Comparison of ENCODE assay signal across 10 cellular contexts in the genomic region with DNA sequence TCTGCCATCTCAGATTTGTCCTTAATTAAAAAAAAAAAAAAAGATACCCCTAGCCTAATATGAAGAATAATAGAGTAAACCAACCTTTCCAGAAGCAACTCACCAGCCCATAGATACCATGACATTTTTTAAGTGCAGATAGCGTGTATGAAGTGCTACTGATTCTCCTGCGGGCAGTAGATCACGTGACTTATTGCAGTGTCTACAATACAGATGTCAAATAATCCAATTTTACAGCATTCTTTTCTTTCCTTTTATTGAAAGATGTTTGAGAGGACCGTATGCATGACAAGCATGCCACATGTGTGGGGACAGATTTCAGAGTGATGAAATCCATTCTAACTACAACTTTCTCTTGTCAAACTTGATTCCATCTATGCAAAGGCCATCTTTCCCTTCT.
"Had no signal": no experiment of that assay in that cellular context is flagged by ENCODE, and none has a peak within 500 bp of the region (broad histone marks: within the 10 kb centered on the region; RNA-seq: fewer than 3 reads in every experiment).

No MANE protein-coding gene starts in this region.

- DNase-seq: GM23248, GOT3, H7, HFFc6, IMR-90, KBM-7 had no signal

- H3K4me2 ChIP-seq: KMS-11 had no signal

- H3K4me3 ChIP-seq: GM23248, HAP-1 had no signal

- H3K9me3 ChIP-seq: HAP-1 had no signal

- H3K27ac ChIP-seq: GM23248, HL-60, KMS-11 had no signal

- H3K36me3 ChIP-seq: HAP-1 had no signal

- ATAC-seq: HCT116 had no signal

- H3K9ac ChIP-seq: GM23248, KMS-11 had no signal

- H2AFZ ChIP-seq: GM23248 had no signal
